30 cellular contexts compared by ENCODE assay signal in the genomic region with DNA sequence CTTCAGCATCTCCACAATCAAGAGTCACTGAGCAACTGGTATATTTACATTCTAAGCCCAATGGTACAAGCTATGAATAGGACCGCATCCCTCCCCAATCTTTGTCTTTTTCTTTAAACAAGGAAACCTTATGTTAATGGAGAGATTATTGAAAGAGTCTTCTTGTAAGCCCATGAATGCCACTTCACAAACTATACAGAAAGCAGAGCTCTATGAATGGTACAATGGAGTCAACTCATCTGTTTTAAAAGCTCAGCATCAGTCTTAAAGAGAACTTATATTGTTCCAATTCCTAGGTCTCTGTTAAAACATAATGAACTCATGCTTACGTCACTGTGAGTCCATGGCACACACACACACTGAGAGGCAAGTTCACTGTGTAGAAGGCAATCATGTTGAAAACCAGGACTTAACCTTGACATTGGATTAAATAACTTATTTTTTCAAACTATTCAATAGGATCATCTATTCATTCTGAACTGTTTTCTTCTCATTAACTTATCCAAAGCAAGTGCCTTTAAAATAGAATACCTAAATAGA. TPM values are rescaled to one million over a fixed set of nuclear protein-coding genes. Genes with fewer than 3 reads are reported as not detected.
DNase-seq lines count a peak whose midpoint lies in the region; ATAC-seq and TF ChIP-seq lines count a peak whose summit lies in the region.
"Had no signal": no experiment of that assay in that cellular context is flagged by ENCODE, and none has a peak within 500 bp of the region (broad histone marks: within the 10 kb centered on the region; RNA-seq: fewer than 3 reads in every experiment).

No MANE protein-coding gene starts in this region.

- H3K4me1 ChIP-seq in cardiac muscle cell (ENCODE audit: low read depth) (peaks cover 17% of the 10 kb centered on the region), testis (peaks cover 8% of the 10 kb centered on the region)
- H3K4me1 ChIP-seq: breast epithelium, prostate gland had no signal

- peaks cover 3% of the 10 kb centered on the region for H4K20me1 ChIP-seq in neural cell (ENCODE audit: insufficient read depth)

- H3K36me3 ChIP-seq in cardiac muscle cell (no peaks in the 10 kb centered on the region), neural cell (ENCODE audit: insufficient read depth, low read length) (peaks cover 12% of the 10 kb centered on the region), testis (ENCODE audit: low read depth, missing control alignments) (no peaks in the 10 kb centered on the region)
- H3K36me3 ChIP-seq: adrenal gland, breast epithelium, esophagus muscularis mucosa, left ventricle myocardium inferior, prostate gland, tibial nerve had no signal

- TF ChIP-seq CTCF in cardiac muscle cell (IDR thresholded peaks at IDR 0.05; ENCODE audit: low read depth, low read length): no peak
- TF ChIP-seq CTCF in neural cell (IDR thresholded peaks at IDR 0.05; ENCODE audit: poor library complexity, severe bottlenecking): no peak
- no peak for TF ChIP-seq CTCF in testis (IDR thresholded peaks at IDR 0.05)

- DNase-seq in cardiac muscle cell (ENCODE audit: low read depth in 1 of 2, low spot score in 1 of 2) (no peak), Right ventricle myocardium superior (no peak), cerebellar cortex (ENCODE audit: low spot score) (peak; percentile 44), testis (no peak), GDM1 (lab: John Stamatoyannopoulos, UW) (no peak)
- DNase-seq: activated CD4-positive, alpha-beta T cell treated with anti-CD3 and anti-CD28 coated beads for 1 hour; activated CD8-positive, alpha-beta T cell treated with anti-CD3 and anti-CD28 coated beads for 36 hours; activated gamma-delta T cell treated with Interleukin-2 at 50 U/mL for 16 hours; activated T-cell treated with anti-CD3 and anti-CD28 coated beads for 4 hours; adrenal gland; Caco-2; cortex of kidney; HCEC 1CT; left ventricle myocardium inferior; midbrain; naive thymus-derived CD8-positive, alpha-beta T cell; NCI-H1694 treated with DMSO at 0.1 percent for 48 hours; NCI-H345; NCI-H82; OCI-M1; SHP77 treated with DMSO at 0.1 percent for 48 hours; stimulated activated naive CD8-positive, alpha-beta T cell treated with anti-CD3 and anti-CD28 coated beads, Interleukin-15, amount 100 ng/mL, for 72 hours; T-cell had no signal

- H3K79me2 ChIP-seq in neural cell (replicated peaks; ENCODE audit: insufficient read depth, low read length): peaks cover 93% of the 10 kb centered on the region

- no peak for TF ChIP-seq POLR2A in testis (IDR thresholded peaks at IDR 0.05)

- no peaks in the 10 kb centered on the region for H3K27me3 ChIP-seq in cardiac muscle cell
- no peaks in the 10 kb centered on the region for H3K27me3 ChIP-seq in neural cell (ENCODE audit: insufficient read depth, low read depth, low read length)
- H3K27me3 ChIP-seq in testis: no peaks in the 10 kb centered on the region
- H3K27me3 ChIP-seq: adrenal gland, breast epithelium, esophagus muscularis mucosa, tibial nerve had no signal

- H3K4me3 ChIP-seq in cardiac muscle cell: peak overlapping the region; percentile 85
- H3K4me3 ChIP-seq in neural cell (ENCODE audit: low read length): peak overlapping the region; percentile 60
- no peak overlapping the region for H3K4me3 ChIP-seq in testis
- H3K4me3 ChIP-seq: adrenal gland, breast epithelium, esophagus muscularis mucosa, left ventricle myocardium inferior, prostate gland, tibial nerve had no signal

- no peak for TF ChIP-seq EP300 in neural cell (conservative IDR thresholded peaks at IDR 0.05; ENCODE audit: poor library complexity, severe bottlenecking)

- H3F3A ChIP-seq in neural cell (ENCODE audit: insufficient read depth, low read length, poor library complexity, severe bottlenecking): peaks cover 3% of the 10 kb centered on the region

- 92 to 99% methylated on average over 2 of the region's 2 CpGs for WGBS in testis, 2 donors

- H3K9ac ChIP-seq in neural cell (ENCODE audit: low read length): no peak overlapping the region

- TF ChIP-seq RAD21 in neural cell (conservative IDR thresholded peaks at IDR 0.05): no peak

- no peak overlapping the region for H2AFZ ChIP-seq in neural cell (ENCODE audit: low read depth, low read length)

- H3K4me2 ChIP-seq in neural cell (ENCODE audit: low read length): peak overlapping the region; percentile 74

- intact Hi-C loops in Right ventricle myocardium superior (cut with DNase I): no loop called here
- intact Hi-C loops in testis (cut with DNase I; ENCODE audit: low total_unique reads): no loop called here

- H3K27ac ChIP-seq in cardiac muscle cell (no peak overlapping the region), neural cell (ENCODE audit: low read length) (peak overlapping the region; percentile 5), testis (no peak overlapping the region)
- H3K27ac ChIP-seq: adrenal gland, breast epithelium, esophagus muscularis mucosa, left ventricle myocardium inferior, prostate gland had no signal

- H3K9me2 ChIP-seq in neural cell (ENCODE audit: insufficient read depth, low read length): no peaks in the 10 kb centered on the region

- no peak for ATAC-seq in Right ventricle myocardium superior (ENCODE audit: poor library complexity)
- no peak for ATAC-seq in HG03378 (IDR thresholded peaks at IDR 0.05; ENCODE audit: unreplicated experiment)
- ATAC-seq in GM19035 (IDR thresholded peaks at IDR 0.05; ENCODE audit: unreplicated experiment): no peak
- ATAC-seq: activated CD8-positive, alpha-beta T cell treated with anti-CD3 and anti-CD28 coated beads for 36 hours; naive thymus-derived CD8-positive, alpha-beta T cell; stimulated activated naive CD8-positive, alpha-beta T cell treated with anti-CD3 and anti-CD28 coated beads, Interleukin-15, amount 100 ng/mL, for 72 hours; T-cell had no signal

- H3K9me3 ChIP-seq in cardiac muscle cell (ENCODE audit: low read depth) (no peaks in the 10 kb centered on the region), neural cell (ENCODE audit: low read length) (no peaks in the 10 kb centered on the region), testis (no peaks in the 10 kb centered on the region)
- H3K9me3 ChIP-seq: adrenal gland, breast epithelium, Caco-2, esophagus muscularis mucosa, left ventricle myocardium inferior, prostate gland, tibial nerve had no signal

TF ChIP-seq in neural cell, 6 proteins besides CTCF, POLR2A, EP300 and RAD21:
- TF ChIP-seq TAF1 (IDR thresholded peaks at IDR 0.05; ENCODE audit: low read depth) (no peak), REST (IDR thresholded peaks at IDR 0.05; ENCODE audit: borderline replicate concordance) (no peak), POLR2AphosphoS5 (IDR thresholded peaks at IDR 0.05) (no peak), EZH2 (IDR thresholded peaks at IDR 0.05; ENCODE audit: borderline replicate concordance, insufficient read depth, low read length, poor library complexity, severe bottlenecking) (no peak), SMC3 (conservative IDR thresholded peaks at IDR 0.05; ENCODE audit: poor library complexity) (no peak), MXI1 (conservative IDR thresholded peaks at IDR 0.05; ENCODE audit: poor library complexity, severe bottlenecking) (no peak)
TF ChIP-seq in neural cell: peak in this region for 0.

RNA-seq across cellular contexts. Expression of gene NREP, which starts 4.5 kb away (rescaled TPM):
- total RNA-seq in cardiac muscle cell: 613 and 681 TPM in 2 replicates
- 981 and 1,191 TPM in 2 replicates for polyA plus RNA-seq in cardiac muscle cell
- total RNA-seq in Right ventricle myocardium superior: 21.6 TPM
- polyA plus RNA-seq in neural cell: 3,611 and 3,807 TPM in 2 replicates
- 1,547 and 1,719 TPM in 2 replicates for polyA minus RNA-seq in neural cell
- total RNA-seq in testis: 10 to 100 TPM; 17.0 to 25.2 TPM
- 28.0 TPM for polyA plus RNA-seq in testis (ENCODE audit: insufficient read depth, low read depth, low replicate concordance)

Comparison
In these comparisons a context has a peak if more than half of its experiments do, and no peak if none do; other contexts are left out.
1. RNA of gene NREP, which starts 4.5 kb away (total RNA-seq): 613 to 681 TPM in cardiac muscle cell; 17.0 to 25.2 TPM in testis and 21.6 TPM in Right ventricle myocardium superior (single experiment); every median in the first group is over 10 times any median in the second.
2. H3K4me3 ChIP-seq: peak in cardiac muscle cell (single experiment) and neural cell (single experiment); none in testis (0 of 2).